In genomic region chrX:150035531-150035930, GRCh38 we compare ENCODE assay signal across 20 cellular contexts.
DNase-seq lines count a peak whose midpoint lies in the region; ATAC-seq, FAIRE-seq and TF ChIP-seq lines count a peak whose summit lies in the region.
"Had no signal": no experiment of that assay in that cellular context is flagged by ENCODE, and none has a peak within 500 bp of the region (broad histone marks: within the 10 kb centered on the region; RNA-seq: fewer than 3 reads in every experiment).

No MANE protein-coding gene starts in this region.

- H3K27me3 ChIP-seq in Panc1 (ENCODE audit: control insufficient read depth, insufficient read depth, low read length) (no peaks in the 10 kb centered on the region), small intestine (ENCODE audit: control insufficient read depth in 2 of 2, insufficient read depth in 2 of 2, low read length in 2 of 2) (no peaks in the 10 kb centered on the region)

- FAIRE-seq in small intestine (lab: Jason Lieb, UNC), result no peak
- FAIRE-seq: TTC549 had no signal

- CTCF ChIA-PET in Panc1 (lab: Charles Lee), result no interaction called here

- intact Hi-C loops in Panc1 (cut with micrococcal nuclease; ENCODE audit: unreplicated experiment), result no loop called here

- BruUV-seq in Panc1 (replicated peaks; lab: Mats Ljungman, UMichigan), result no TSS peak

- peak; percentile 15; the same call in 1 of the 2 replicates for ATAC-seq in Panc1
- peak; percentile 36 for ATAC-seq in esophagus mucosa
- ATAC-seq: psoas muscle had no signal

- in situ Hi-C loops in Panc1 (cut with HindIII; ENCODE audit: low pct_unique_long_range_greater_than_20kb, low sequenced_read_pairs), result no loop called here

- H3K4me3 ChIP-seq in Panc1 (ENCODE audit: low read depth in 2 of 2, low read length in 2 of 2), result no peak overlapping the region
- no peak overlapping the region for H3K4me3 ChIP-seq in small intestine (ENCODE audit: low read depth in 1 of 2, low read length in 2 of 2)
- H3K4me3 ChIP-seq: coronary artery, psoas muscle had no signal

- H3K27ac ChIP-seq in Panc1 (ENCODE audit: low read length), result no peak overlapping the region
- H3K27ac ChIP-seq in small intestine (ENCODE audit: low read depth in 1 of 2, low read length in 1 of 2), result no peak overlapping the region
- H3K27ac ChIP-seq: coronary artery, psoas muscle had no signal

- no peaks in the 10 kb centered on the region for H3K36me3 ChIP-seq in Panc1 (ENCODE audit: control insufficient read depth, insufficient read depth, low read length)
- no peaks in the 10 kb centered on the region for H3K36me3 ChIP-seq in small intestine (ENCODE audit: control insufficient read depth in 2 of 2, insufficient read depth in 2 of 2, low read length in 2 of 2)

- TF ChIP-seq CTCF in Panc1 (IDR thresholded peaks at IDR 0.05), result no peak

- DNase-seq in EL (peak; percentile 48), Panc1 (ENCODE audit: low read depth, low spot score) (no peak), small intestine (peak; percentile 3), iPS-NIHi11 (ENCODE audit: low spot score) (no peak), occipital lobe (lab: John Stamatoyannopoulos, UW) (no peak), ecto neural progenitor cell (ENCODE audit: low spot score) (no peak), NCI-H2029 treated with DMSO at 0.1 percent for 48 hours (lab: John Stamatoyannopoulos, UW) (no peak)
- DNase-seq: activated CD4-positive, alpha-beta T cell treated with anti-CD3 and anti-CD28 coated beads for 4 hours; activated CD8-positive, alpha-beta memory T cell treated with anti-CD3 and anti-CD28 coated beads, Interleukin-2, amount 50 U/mL, for 4 hours; activated naive CD4-positive, alpha-beta T cell treated with Interleukin-2 at 50 U/mL for 16 hours; CD4-positive, CD25-positive, alpha-beta regulatory T cell; erythroblast; immature natural killer cell; NCI-H2081 treated with DMSO at 0.1 percent for 48 hours; OCI-M1; psoas muscle; stimulated activated naive CD4-positive, alpha-beta T cell had no signal

- POLR2A ChIA-PET in Panc1 (lab: Charles Lee), result no interaction called here

- peaks cover 8% of the 10 kb centered on the region; the same call in 1 of the 2 replicates for H3K4me1 ChIP-seq in Panc1 (ENCODE audit: control insufficient read depth, insufficient read depth, low read length)
- H3K4me1 ChIP-seq in small intestine (ENCODE audit: control insufficient read depth in 2 of 2, insufficient read depth in 1 of 2, low read depth in 1 of 2, low read length in 1 of 2), result no peaks in the 10 kb centered on the region
- H3K4me1 ChIP-seq: psoas muscle had no signal

- H3K9me3 ChIP-seq in Panc1 (ENCODE audit: control insufficient read depth, insufficient read depth, low read depth, low read length), result no peaks in the 10 kb centered on the region
- no peaks in the 10 kb centered on the region for H3K9me3 ChIP-seq in small intestine (ENCODE audit: control insufficient read depth, low read depth)
- H3K9me3 ChIP-seq: psoas muscle had no signal

- WGBS in small intestine, 3 donors, result 11 to 54% (median 24%) methylated on average over 2 of the region's 2 CpGs

Comparison
In these comparisons a context has a peak if more than half of its experiments do, and no peak if none do; other contexts are left out.
1. DNase-seq: peak in EL (single experiment) and small intestine (single experiment); none in Panc1 (single experiment), iPS-NIHi11 (single experiment), occipital lobe (single experiment), ecto neural progenitor cell (single experiment) and NCI-H2029 treated with DMSO at 0.1 percent for 48 hours (single experiment).